ENCODE assay signal across 8 cellular contexts in genomic region chr1:212967767-212968166, GRCh38. TPM values are rescaled to one million over a fixed set of nuclear protein-coding genes. Genes with fewer than 3 reads are reported as not detected.
DNase-seq lines count a peak whose midpoint lies in the region; ATAC-seq and TF ChIP-seq lines count a peak whose summit lies in the region.

No MANE protein-coding gene starts in this region.

- peak; percentile 13 for TF ChIP-seq CTCF in SU-DHL-6 (IDR thresholded peaks at IDR 0.05; ENCODE audit: insufficient read depth, low read length, poor library complexity, severe bottlenecking)

- H3K27me3 Mint-ChIP-seq in activated naive CD8-positive, alpha-beta T cell treated with anti-CD3 and anti-CD28 coated beads for 36 hours: peaks cover 27% of the 10 kb centered on the region

- H3K36me3 ChIP-seq in HUES48 (ENCODE audit: control insufficient read depth, insufficient read depth, low read length): peaks cover 97% of the 10 kb centered on the region
- H3K36me3 ChIP-seq in SU-DHL-6 (ENCODE audit: low read length): no peaks in the 10 kb centered on the region

- no peaks in the 10 kb centered on the region for H3K9me3 Mint-ChIP-seq in activated naive CD8-positive, alpha-beta T cell treated with anti-CD3 and anti-CD28 coated beads for 36 hours

- H3K9me2 ChIP-seq in SU-DHL-6 (replicated peaks; ENCODE audit: insufficient read depth, low read length): no peaks in the 10 kb centered on the region

- peak overlapping the region; percentile 66 for H3K27ac ChIP-seq in HUES48 (ENCODE audit: low read depth, low read length)
- H3K27ac ChIP-seq in SU-DHL-6 (ENCODE audit: low read depth, low read length): no peak overlapping the region

- H3K9ac ChIP-seq in HUES48 (ENCODE audit: low read depth, low read length): peak overlapping the region; percentile 40
- no peak overlapping the region for H3K9ac ChIP-seq in SU-DHL-6 (ENCODE audit: low read length)

- H3K4me2 ChIP-seq in SU-DHL-6 (ENCODE audit: low read depth, low read length, poor library complexity, severe bottlenecking): no peak overlapping the region

- H3K36me3 Mint-ChIP-seq in activated naive CD8-positive, alpha-beta T cell treated with anti-CD3 and anti-CD28 coated beads for 36 hours: no peaks in the 10 kb centered on the region

- no peaks in the 10 kb centered on the region for H3F3A ChIP-seq in SU-DHL-6 (ENCODE audit: insufficient read depth)

- ATAC-seq in GM18498 (IDR thresholded peaks at IDR 0.05; ENCODE audit: unreplicated experiment): peak; percentile 69

- no peaks in the 10 kb centered on the region for H3K79me2 ChIP-seq in SU-DHL-6 (ENCODE audit: insufficient read depth, low read length)

- no peak overlapping the region for H2AFZ ChIP-seq in SU-DHL-6 (ENCODE audit: low read depth, low read length, severe bottlenecking)

- H3K27ac Mint-ChIP-seq in activated naive CD8-positive, alpha-beta T cell treated with anti-CD3 and anti-CD28 coated beads for 36 hours: no peak overlapping the region

- no peaks in the 10 kb centered on the region for H4K20me1 ChIP-seq in SU-DHL-6 (ENCODE audit: low read depth, low read length)

- H3K4me1 ChIP-seq in HUES48 (ENCODE audit: control insufficient read depth, insufficient read depth, low read length): peaks cover 24% of the 10 kb centered on the region

- H3K4me1 Mint-ChIP-seq in activated naive CD8-positive, alpha-beta T cell treated with anti-CD3 and anti-CD28 coated beads for 36 hours: peaks cover 5% of the 10 kb centered on the region

- DNase-seq in AG08396 (ENCODE audit: low spot score) (peak; percentile 50), iPS DF 4.7 (ENCODE audit: extremely low read depth, low spot score) (peak; percentile 87), NCI-H2029 (lab: John Stamatoyannopoulos, UW) (no peak), NCI-H1048 (lab: John Stamatoyannopoulos, UW) (no peak)
- no peak for DNase-seq in activated naive CD8-positive, alpha-beta T cell treated with anti-CD3 and anti-CD28 coated beads for 36 hours

- no peak overlapping the region for H3K4me3 Mint-ChIP-seq in activated naive CD8-positive, alpha-beta T cell treated with anti-CD3 and anti-CD28 coated beads for 36 hours

- no peak overlapping the region for H3K4me3 ChIP-seq in HUES48 (ENCODE audit: low read depth, low read length)
- no peak overlapping the region for H3K4me3 ChIP-seq in SU-DHL-6 (ENCODE audit: insufficient read depth, low read length, poor library complexity, severe bottlenecking)

- H3K9me3 ChIP-seq in HUES48 (ENCODE audit: control insufficient read depth, insufficient read depth, low read length) (no peaks in the 10 kb centered on the region), SU-DHL-6 (ENCODE audit: insufficient read depth, low read length) (no peaks in the 10 kb centered on the region)

- H3K27me3 ChIP-seq in HUES48 (ENCODE audit: control insufficient read depth, insufficient read depth, low read length) (no peaks in the 10 kb centered on the region), SU-DHL-6 (ENCODE audit: low read length) (no peaks in the 10 kb centered on the region)

RNA-seq across cellular contexts. Expression of gene VASH2, which starts 17.4 kb away (rescaled TPM):
- total RNA-seq in activated naive CD8-positive, alpha-beta T cell treated with anti-CD3 and anti-CD28 coated beads for 36 hours: under 1 TPM; 0.21 to 0.22 TPM

RNA-seq across cellular contexts. Expression of gene ANGEL2, which starts 47.9 kb away (rescaled TPM):
- 10 to 100 TPM; 41.6 to 42.3 TPM for total RNA-seq in activated naive CD8-positive, alpha-beta T cell treated with anti-CD3 and anti-CD28 coated beads for 36 hours

Comparison
In these comparisons a context has a peak if more than half of its experiments do, and no peak if none do; other contexts are left out.
1. DNase-seq: peak in AG08396 (single experiment) and iPS DF 4.7 (single experiment); none in NCI-H2029 (single experiment), NCI-H1048 (single experiment) and activated naive CD8-positive, alpha-beta T cell treated with anti-CD3 and anti-CD28 coated beads for 36 hours (single experiment).